14 cellular contexts compared by ENCODE assay signal in genomic region chr7:117688126-117688525, GRCh38.
"Had no signal": no experiment of that assay in that cellular context is flagged by ENCODE, and none has a peak within 500 bp of the region (broad histone marks: within the 10 kb centered on the region; RNA-seq: fewer than 3 reads in every experiment).

No MANE protein-coding gene starts in this region.

- DNase-seq: glutamatergic neuron; immature natural killer cell; kidney; left colon; left ventricle myocardium superior; naive thymus-derived CD4-positive, alpha-beta T cell; posterior cingulate gyrus; small intestine; stimulated activated CD4-positive, alpha-beta T cell treated with anti-CD3 and anti-CD28 coated beads, Interleukin-12 subunit alpha, Interleukin-12 subunit beta, amount 100 ng/mL, for 4 hours; stimulated activated naive CD4-positive, alpha-beta T cell had no signal

- H3K27ac Mint-ChIP-seq: immature natural killer cell; naive thymus-derived CD4-positive, alpha-beta T cell had no signal

- ATAC-seq: gastroesophageal sphincter; left colon; left ventricle myocardium superior; naive thymus-derived CD4-positive, alpha-beta T cell had no signal

- H3K27me3 ChIP-seq: gastroesophageal sphincter, neutrophil, right atrium auricular region had no signal

- H3K36me3 Mint-ChIP-seq: immature natural killer cell; naive thymus-derived CD4-positive, alpha-beta T cell had no signal

- H3K4me3 ChIP-seq: gastroesophageal sphincter, lung, right atrium auricular region had no signal

- H3K27ac ChIP-seq: gastroesophageal sphincter, neutrophil, right atrium auricular region had no signal

- H3K4me1 Mint-ChIP-seq: immature natural killer cell; naive thymus-derived CD4-positive, alpha-beta T cell had no signal

- FAIRE-seq: kidney, small intestine had no signal

- H3K4me3 Mint-ChIP-seq: immature natural killer cell; naive thymus-derived CD4-positive, alpha-beta T cell had no signal

- H3K9me3 ChIP-seq: gastroesophageal sphincter, neutrophil, right atrium auricular region had no signal

- H3K4me1 ChIP-seq: gastroesophageal sphincter, right atrium auricular region had no signal

- H3K36me3 ChIP-seq: gastroesophageal sphincter, neutrophil, right atrium auricular region had no signal
